In the genomic region with DNA sequence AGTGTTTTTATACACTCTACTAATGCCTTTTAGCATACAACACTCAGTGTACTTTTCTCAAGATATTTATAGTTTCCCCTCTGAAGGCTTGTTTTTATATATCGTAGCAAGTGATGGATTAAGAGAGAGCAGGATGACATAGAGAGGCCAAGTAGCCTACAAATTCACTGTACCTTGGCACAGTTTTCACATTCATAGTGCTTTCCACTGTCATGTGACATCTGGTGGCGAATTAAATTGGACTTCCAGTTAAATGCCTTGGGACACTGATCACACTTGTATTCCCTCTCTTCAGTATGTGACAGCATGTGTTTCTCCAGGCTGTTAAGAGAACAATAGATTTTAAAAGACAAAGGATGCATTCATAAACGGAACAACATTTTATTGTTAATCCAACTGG, we compare ENCODE assay signal across 2 cellular contexts.
TF ChIP-seq lines count a peak whose summit lies in the region.

No MANE protein-coding gene starts in this region.

TF ChIP-seq in IMR-90, 13 proteins besides CTCF, POLR2A, EP300 and RAD21 (continued from another document):
- no peak for TF ChIP-seq MXI1 (IDR thresholded peaks at IDR 0.05; ENCODE audit: borderline replicate concordance, low read depth, low read length)
- TF ChIP-seq, protein P1, sequence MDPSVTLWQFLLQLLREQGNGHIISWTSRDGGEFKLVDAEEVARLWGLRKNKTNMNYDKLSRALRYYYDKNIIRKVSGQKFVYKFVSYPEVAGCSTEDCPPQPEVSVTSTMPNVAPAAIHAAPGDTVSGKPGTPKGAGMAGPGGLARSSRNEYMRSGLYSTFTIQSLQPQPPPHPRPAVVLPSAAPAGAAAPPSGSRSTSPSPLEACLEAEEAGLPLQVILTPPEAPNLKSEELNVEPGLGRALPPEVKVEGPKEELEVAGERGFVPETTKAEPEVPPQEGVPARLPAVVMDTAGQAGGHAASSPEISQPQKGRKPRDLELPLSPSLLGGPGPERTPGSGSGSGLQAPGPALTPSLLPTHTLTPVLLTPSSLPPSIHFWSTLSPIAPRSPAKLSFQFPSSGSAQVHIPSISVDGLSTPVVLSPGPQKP (IDR thresholded peaks at IDR 0.05; ENCODE audit: borderline replicate concordance, low read depth, low read length) = no peak
- TF ChIP-seq BHLHE40 (IDR thresholded peaks at IDR 0.05; ENCODE audit: low read depth, low read length) = no peak
- TF ChIP-seq RCOR1 (IDR thresholded peaks at IDR 0.05; ENCODE audit: insufficient replicate concordance, low read length) = no peak
- no peak for TF ChIP-seq CEBPB (IDR thresholded peaks at IDR 0.05; ENCODE audit: low read depth, low read length)
TF ChIP-seq in IMR-90: peak in this region for 0.

TF ChIP-seq in WTC11, 78 proteins besides CTCF, POLR2A, EP300 and RAD21 (continued from another document):
- TF ChIP-seq, protein P2, sequence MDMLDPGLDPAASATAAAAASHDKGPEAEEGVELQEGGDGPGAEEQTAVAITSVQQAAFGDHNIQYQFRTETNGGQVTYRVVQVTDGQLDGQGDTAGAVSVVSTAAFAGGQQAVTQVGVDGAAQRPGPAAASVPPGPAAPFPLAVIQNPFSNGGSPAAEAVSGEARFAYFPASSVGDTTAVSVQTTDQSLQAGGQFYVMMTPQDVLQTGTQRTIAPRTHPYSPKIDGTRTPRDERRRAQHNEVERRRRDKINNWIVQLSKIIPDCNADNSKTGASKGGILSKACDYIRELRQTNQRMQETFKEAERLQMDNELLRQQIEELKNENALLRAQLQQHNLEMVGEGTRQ (CRISPR knock-in tag; IDR thresholded peaks at IDR 0.05) = peak; percentile 39
TF ChIP-seq in WTC11: peak in this region for 1.
